In the genomic region with DNA sequence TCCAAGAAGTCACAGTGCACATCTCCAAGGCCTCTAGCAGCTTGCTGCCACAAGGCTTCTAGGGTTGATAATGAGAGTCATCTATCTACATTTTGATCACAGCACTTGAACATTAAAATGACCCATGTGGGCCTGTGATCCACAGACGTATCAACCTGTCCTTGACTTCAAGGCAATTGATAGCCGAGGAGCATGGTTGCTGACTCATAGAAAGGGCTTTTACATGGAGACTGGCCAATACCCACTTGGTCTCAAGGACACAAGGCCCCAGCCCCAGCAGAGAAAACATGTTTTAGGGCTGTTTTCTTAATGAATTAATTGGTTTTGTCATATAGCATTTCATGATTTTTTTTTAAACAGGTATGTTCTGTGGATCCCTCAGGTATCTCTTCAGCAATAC, we compare ENCODE assay signal across 34 cellular contexts.
"Had no signal": no experiment of that assay in that cellular context is flagged by ENCODE, and none has a peak within 500 bp of the region (broad histone marks: within the 10 kb centered on the region; RNA-seq: fewer than 3 reads in every experiment).

No MANE protein-coding gene starts in this region.

- H3K4me3 ChIP-seq: breast epithelium, cardiac muscle cell, colonic mucosa, esophagus squamous epithelium, gastroesophageal sphincter had no signal

- H3K27me3 Mint-ChIP-seq: activated CD4-positive, alpha-beta memory T cell treated with anti-CD3 and anti-CD28 coated beads for 36 hours; activated CD4-positive, alpha-beta T cell treated with anti-CD3 and anti-CD28 coated beads for 36 hours; activated CD4-positive, alpha-beta T cell treated with anti-CD3 and anti-CD28 coated beads, Interleukin-2, amount 10 ng/mL, durations not matched to agents 24 days and 14 days; activated CD8-positive, alpha-beta memory T cell treated with anti-CD3 and anti-CD28 coated beads, Interleukin-2, amount 10 ng/mL, durations not matched to agents 7 days and 5 days; activated naive CD4-positive, alpha-beta T cell treated with anti-CD3 and anti-CD28 coated beads, Interleukin-2, amount 50 U/mL, for 24 hours; activated naive CD8-positive, alpha-beta T cell treated with anti-CD3 and anti-CD28 coated beads for 36 hours; activated naive CD8-positive, alpha-beta T cell treated with anti-CD3 and anti-CD28 coated beads, Interleukin-2, amount 50 U/mL, for 24 hours had no signal

- H3K36me3 ChIP-seq: breast epithelium, cardiac muscle cell, colonic mucosa, esophagus squamous epithelium, gastroesophageal sphincter had no signal

- H3K27ac Mint-ChIP-seq: activated CD4-positive, alpha-beta memory T cell treated with anti-CD3 and anti-CD28 coated beads for 36 hours; activated CD4-positive, alpha-beta T cell treated with anti-CD3 and anti-CD28 coated beads for 36 hours; activated CD4-positive, alpha-beta T cell treated with anti-CD3 and anti-CD28 coated beads, Interleukin-2, amount 10 ng/mL, durations not matched to agents 24 days and 14 days; activated CD8-positive, alpha-beta memory T cell treated with anti-CD3 and anti-CD28 coated beads, Interleukin-2, amount 10 ng/mL, durations not matched to agents 7 days and 5 days; activated CD8-positive, alpha-beta T cell treated with anti-CD3 and anti-CD28 coated beads, Interleukin-2, amount 10 ng/mL, durations not matched to agents 7 days and 5 days; activated naive CD4-positive, alpha-beta T cell treated with anti-CD3 and anti-CD28 coated beads for 36 hours; activated naive CD4-positive, alpha-beta T cell treated with anti-CD3 and anti-CD28 coated beads, Interleukin-2, amount 50 U/mL, for 24 hours; activated naive CD8-positive, alpha-beta T cell treated with anti-CD3 and anti-CD28 coated beads for 36 hours; activated naive CD8-positive, alpha-beta T cell treated with anti-CD3 and anti-CD28 coated beads, Interleukin-2, amount 50 U/mL, for 24 hours; activated T-helper 1 cell treated with anti-CD3 and anti-CD28 coated beads, Interleukin-12 subunit alpha, Interleukin-12 subunit beta, Interleukin-2, Interleukin-4 antibody, amounts not matched to agents 30 ng/mL and 10 ng/mL and 1 ng/mL, durations not matched to agents 14 hours and 24 hours and 36 hours; activated T-helper 2 cell treated with anti-CD3 and anti-CD28 coated beads, Interferon-gamma antibody, Interleukin-2, Interleukin-4, amounts not matched to agents 10 μg/mL and 5 μg/mL and 100 μg/mL, durations not matched to agents 14 hours and 24 hours and 36 hours; brain had no signal

- H3K36me3 Mint-ChIP-seq: activated CD8-positive, alpha-beta memory T cell treated with anti-CD3 and anti-CD28 coated beads, Interleukin-2, amount 10 ng/mL, durations not matched to agents 7 days and 5 days; activated naive CD4-positive, alpha-beta T cell treated with anti-CD3 and anti-CD28 coated beads, Interleukin-2, amount 50 U/mL, for 24 hours; activated naive CD8-positive, alpha-beta T cell treated with anti-CD3 and anti-CD28 coated beads for 36 hours had no signal

- H3K9me3 Mint-ChIP-seq: activated CD4-positive, alpha-beta T cell treated with anti-CD3 and anti-CD28 coated beads, Interleukin-2, amount 10 ng/mL, durations not matched to agents 24 days and 14 days had no signal

- FAIRE-seq: endometrium, endothelial cell of umbilical vein had no signal

- H3K4me3 Mint-ChIP-seq: activated CD4-positive, alpha-beta memory T cell treated with anti-CD3 and anti-CD28 coated beads for 36 hours; activated CD4-positive, alpha-beta T cell treated with anti-CD3 and anti-CD28 coated beads for 36 hours; activated CD4-positive, alpha-beta T cell treated with anti-CD3 and anti-CD28 coated beads, Interleukin-2, amount 10 ng/mL, durations not matched to agents 24 days and 14 days; activated CD8-positive, alpha-beta memory T cell treated with anti-CD3 and anti-CD28 coated beads, Interleukin-2, amount 10 ng/mL, durations not matched to agents 7 days and 5 days; activated CD8-positive, alpha-beta T cell treated with anti-CD3 and anti-CD28 coated beads, Interleukin-2, amount 10 ng/mL, durations not matched to agents 7 days and 5 days; activated naive CD4-positive, alpha-beta T cell treated with anti-CD3 and anti-CD28 coated beads for 36 hours; activated naive CD4-positive, alpha-beta T cell treated with anti-CD3 and anti-CD28 coated beads, Interleukin-2, amount 50 U/mL, for 24 hours; activated naive CD8-positive, alpha-beta T cell treated with anti-CD3 and anti-CD28 coated beads for 36 hours; activated naive CD8-positive, alpha-beta T cell treated with anti-CD3 and anti-CD28 coated beads, Interleukin-2, amount 50 U/mL, for 24 hours; activated T-helper 1 cell treated with anti-CD3 and anti-CD28 coated beads, Interleukin-12 subunit alpha, Interleukin-12 subunit beta, Interleukin-2, Interleukin-4 antibody, amounts not matched to agents 30 ng/mL and 10 ng/mL and 1 ng/mL, durations not matched to agents 14 hours and 24 hours and 36 hours; brain had no signal

- DNase-seq: activated CD4-positive, alpha-beta memory T cell treated with anti-CD3 and anti-CD28 coated beads for 36 hours; activated CD4-positive, alpha-beta T cell treated with anti-CD3 and anti-CD28 coated beads for 36 hours; activated CD4-positive, alpha-beta T cell treated with anti-CD3 and anti-CD28 coated beads, Interleukin-2, amount 10 ng/mL, durations not matched to agents 24 days and 14 days; activated CD4-positive, CD25-positive, alpha-beta regulatory T cell; activated CD4-positive, CD25-positive, alpha-beta regulatory T cell treated with anti-CD3 and anti-CD28 coated beads, Interleukin-2, amount 50 U/mL, for 72 hours; activated CD8-positive, alpha-beta memory T cell treated with anti-CD3 and anti-CD28 coated beads, Interleukin-2, amount 10 ng/mL, durations not matched to agents 7 days and 5 days; activated CD8-positive, alpha-beta memory T cell treated with anti-CD3 and anti-CD28 coated beads, Interleukin-2, amount 50 U/mL, for 4 hours; activated CD8-positive, alpha-beta T cell treated with anti-CD3 and anti-CD28 coated beads, Interleukin-2, amount 10 ng/mL, durations not matched to agents 7 days and 5 days; activated effector memory CD4-positive, alpha-beta T cell treated with anti-CD3 and anti-CD28 coated beads, Interleukin-2, amount 50 U/mL, for 16 hours; activated naive CD4-positive, alpha-beta T cell treated with anti-CD3 and anti-CD28 coated beads for 36 hours; activated naive CD8-positive, alpha-beta T cell treated with anti-CD3 and anti-CD28 coated beads for 36 hours; activated naive CD8-positive, alpha-beta T cell treated with anti-CD3 and anti-CD28 coated beads, Interleukin-2, amount 50 U/mL, for 24 hours; activated T-cell treated with anti-CD3 and anti-CD28 coated beads, Interleukin-2, amount 50 U/mL, for 1 hour; activated T-cell treated with anti-CD3 and anti-CD28 coated beads, Interleukin-2, amount 50 U/mL, for 48 hours; amniotic stem cell; anterior cingulate cortex; central memory CD4-positive, alpha-beta T cell; cerebellar nuclear complex; colonic mucosa; effector CD8-positive, alpha-beta T cell; esophagus squamous epithelium; foreskin melanocyte; head of caudate nucleus; T-helper 2 cell had no signal

- H3K4me1 ChIP-seq: breast epithelium, colonic mucosa, esophagus squamous epithelium, gastroesophageal sphincter had no signal

- H3K9me3 ChIP-seq: breast epithelium, colonic mucosa, esophagus squamous epithelium, gastroesophageal sphincter had no signal

- ATAC-seq: activated CD4-positive, alpha-beta T cell treated with anti-CD3 and anti-CD28 coated beads for 36 hours; activated CD8-positive, alpha-beta memory T cell treated with anti-CD3 and anti-CD28 coated beads, Interleukin-2, amount 10 ng/mL, durations not matched to agents 7 days and 5 days; activated CD8-positive, alpha-beta T cell treated with anti-CD3 and anti-CD28 coated beads, Interleukin-2, amount 10 ng/mL, durations not matched to agents 7 days and 5 days; activated naive CD8-positive, alpha-beta T cell treated with anti-CD3 and anti-CD28 coated beads, Interleukin-2, amount 50 U/mL, for 24 hours; gastroesophageal sphincter had no signal

- H3K27ac ChIP-seq: breast epithelium, cardiac muscle cell, colonic mucosa, epithelial cell of prostate, esophagus squamous epithelium, gastroesophageal sphincter had no signal

- H3K27me3 ChIP-seq: breast epithelium, cardiac muscle cell, colonic mucosa, esophagus squamous epithelium, gastroesophageal sphincter had no signal

- H3K4me1 Mint-ChIP-seq: activated CD4-positive, alpha-beta T cell treated with anti-CD3 and anti-CD28 coated beads for 36 hours; activated CD4-positive, alpha-beta T cell treated with anti-CD3 and anti-CD28 coated beads, Interleukin-2, amount 10 ng/mL, durations not matched to agents 24 days and 14 days; activated CD8-positive, alpha-beta memory T cell treated with anti-CD3 and anti-CD28 coated beads, Interleukin-2, amount 10 ng/mL, durations not matched to agents 7 days and 5 days; activated naive CD4-positive, alpha-beta T cell treated with anti-CD3 and anti-CD28 coated beads, Interleukin-2, amount 50 U/mL, for 24 hours; activated naive CD8-positive, alpha-beta T cell treated with anti-CD3 and anti-CD28 coated beads for 36 hours; activated naive CD8-positive, alpha-beta T cell treated with anti-CD3 and anti-CD28 coated beads, Interleukin-2, amount 50 U/mL, for 24 hours had no signal
